Comparison of ENCODE assay signal across 9 cellular contexts in the genomic region with DNA sequence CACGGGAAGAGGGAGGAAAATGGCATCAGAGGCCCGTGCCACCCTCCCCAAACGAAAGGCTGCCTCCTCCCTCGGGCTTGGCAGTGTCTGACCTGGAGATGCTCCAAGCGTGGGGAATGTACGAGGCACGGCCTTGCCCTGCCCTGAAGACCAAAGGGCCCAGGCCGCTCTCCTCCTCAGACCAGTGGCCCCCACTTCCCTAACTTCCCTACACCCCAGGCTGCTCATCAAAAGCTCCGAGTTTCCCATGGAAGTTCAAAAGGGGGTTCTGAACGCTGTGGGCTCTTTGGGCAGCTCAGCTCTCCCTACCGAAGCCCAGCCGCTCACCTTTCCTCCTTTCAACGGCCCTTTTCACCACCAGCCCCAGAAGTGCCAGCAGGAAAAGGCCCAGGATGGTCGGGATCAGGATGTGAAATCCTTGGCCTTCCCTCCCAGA. TPM values are rescaled to one million over a fixed set of nuclear protein-coding genes. Genes with fewer than 3 reads are reported as not detected.
DNase-seq lines count a peak whose midpoint lies in the region; ATAC-seq, FAIRE-seq and TF ChIP-seq lines count a peak whose summit lies in the region.
"Had no signal": no experiment of that assay in that cellular context is flagged by ENCODE, and none has a peak within 500 bp of the region (broad histone marks: within the 10 kb centered on the region; RNA-seq: fewer than 3 reads in every experiment).

No MANE protein-coding gene starts in this region.

- H3K27me3 ChIP-seq in bronchial epithelial cell (ENCODE audit: control insufficient read depth, insufficient read depth, low read length): no peaks in the 10 kb centered on the region
- peaks cover 4 to 38% of the 10 kb centered on the region in 2 experiments; a peak in 4 of 5 replicates for H3K27me3 ChIP-seq in HepG2 (ENCODE audit: control insufficient read depth in 1 of 2, insufficient read depth in 2 of 2, low read length in 2 of 2)
- no peaks in the 10 kb centered on the region for H3K27me3 ChIP-seq in thyroid gland

- H3K36me3 ChIP-seq in bronchial epithelial cell (ENCODE audit: control insufficient read depth, insufficient read depth, low read length) (no peaks in the 10 kb centered on the region), HepG2 (replicated peaks in 1 of 2; ENCODE audit: control insufficient read depth in 1 of 2, insufficient read depth in 2 of 2, low read length in 2 of 2) (no peaks in the 10 kb centered on the region), thyroid gland (no peaks in the 10 kb centered on the region)

- no peak for DNase-seq in activated CD4-positive, alpha-beta memory T cell treated with anti-CD3 and anti-CD28 coated beads for 36 hours
- no peak for DNase-seq in activated CD4-positive, alpha-beta memory T cell treated with anti-CD3 and anti-CD28 coated beads, Interleukin-2, amount 10 ng/mL, durations not matched to agents 7 days and 5 days
- DNase-seq in bronchial epithelial cell (ENCODE audit: low read depth) (no peak), HepG2 (ENCODE audit: low spot score) (no peak), thyroid gland (no peak), NCI-H1048 (lab: John Stamatoyannopoulos, UW) (no peak)

- H3K4me3 ChIP-seq in bronchial epithelial cell (ENCODE audit: low read depth, low read length) (peak overlapping the region; percentile 42), HepG2 (replicated peaks in 1 of 3; ENCODE audit: insufficient read depth in 1 of 3, low read depth in 2 of 3, low read length in 3 of 3) (peak overlapping the region; percentile 40 to 61 (median 42); a peak in 2 of 6 replicates), thyroid gland (replicated peaks in 1 of 3) (peak overlapping the region in 1 of 3 donors; percentile 38)

- no peaks in the 10 kb centered on the region for H4K20me1 ChIP-seq in HepG2 (ENCODE audit: insufficient read depth, low read length)

- peak overlapping the region; percentile 35 for H3K4me3 Mint-ChIP-seq in activated CD4-positive, alpha-beta memory T cell treated with anti-CD3 and anti-CD28 coated beads for 36 hours
- no peak overlapping the region for H3K4me3 Mint-ChIP-seq in activated CD4-positive, alpha-beta memory T cell treated with anti-CD3 and anti-CD28 coated beads, Interleukin-2, amount 10 ng/mL, durations not matched to agents 7 days and 5 days

- no peak overlapping the region for H3K9ac ChIP-seq in HepG2 (ENCODE audit: insufficient read depth, low read depth, low read length)

- in situ Hi-C loops in HepG2 (cut with HindIII; ENCODE audit: extremely low pct_ligation_motif_present, low pct_unique_long_range_greater_than_20kb): loop anchor here (5.0 to 25.0 kb wide), 2 partner anchors 173 to 273 kb away; a partner anchor contains a TSS

- peaks cover 86% of the 10 kb centered on the region for H3K4me1 Mint-ChIP-seq in activated CD4-positive, alpha-beta memory T cell treated with anti-CD3 and anti-CD28 coated beads for 36 hours (ENCODE audit: low read depth)
- peaks cover 58% of the 10 kb centered on the region for H3K4me1 Mint-ChIP-seq in activated CD4-positive, alpha-beta memory T cell treated with anti-CD3 and anti-CD28 coated beads, Interleukin-2, amount 10 ng/mL, durations not matched to agents 7 days and 5 days

- CTCF ChIA-PET in activated CD4-positive, alpha-beta memory T cell treated with anti-CD3 and anti-CD28 coated beads for 36 hours (lab: Charles Lee): interaction anchor here (0.7 to 6.9 kb wide), 22 partner anchors 11 to 279 kb away, joined by 3 to 65 read pairs (median 5); a partner anchor contains a TSS
- CTCF ChIA-PET in activated CD4-positive, alpha-beta memory T cell treated with anti-CD3 and anti-CD28 coated beads, Interleukin-2, amount 10 ng/mL, durations not matched to agents 7 days and 5 days (lab: Charles Lee): interaction anchor here (0.7 to 4.1 kb wide), 15 partner anchors 9 to 275 kb away, joined by 3 to 32 read pairs (median 4); a partner anchor contains a TSS
- CTCF ChIA-PET in HepG2 (lab: Yijun Ruan, JAX; ENCODE audit: low intra/inter-chr PET ratio, low total read pairs): no interaction called here

- no peak overlapping the region for H2AFZ ChIP-seq in HepG2 (ENCODE audit: low read length)

- no peak for FAIRE-seq in bronchial epithelial cell (lab: Jason Lieb, UNC)
- no peak for FAIRE-seq in HepG2 (lab: Jason Lieb, UNC)

- peak overlapping the region; percentile 63 for H3K4me2 ChIP-seq in HepG2 (ENCODE audit: low read depth, low read length)

- TF ChIP-seq CTCF in bronchial epithelial cell (IDR thresholded peaks at IDR 0.05; ENCODE audit: insufficient read depth, low read length, severe bottlenecking) (no peak), HepG2 (CRISPR knock-in tag; IDR thresholded peaks at IDR 0.05) (no peak), thyroid gland (IDR thresholded peaks at IDR 0.05) (no peak)

- H3K27ac Mint-ChIP-seq in activated CD4-positive, alpha-beta memory T cell treated with anti-CD3 and anti-CD28 coated beads for 36 hours: no peak overlapping the region
- H3K27ac Mint-ChIP-seq in activated CD4-positive, alpha-beta memory T cell treated with anti-CD3 and anti-CD28 coated beads, Interleukin-2, amount 10 ng/mL, durations not matched to agents 7 days and 5 days: no peak overlapping the region

- intact Hi-C loops in activated CD4-positive, alpha-beta memory T cell treated with anti-CD3 and anti-CD28 coated beads for 36 hours (cut with micrococcal nuclease): loop anchor here (1.0 kb wide), 2 partner anchors 10 to 13 kb away; a partner anchor contains a TSS
- intact Hi-C loops in HepG2 (cut with micrococcal nuclease; ENCODE audit: unreplicated experiment): loop anchor here (1.0 to 5.0 kb wide), 4 partner anchors 43 to 276 kb away; a partner anchor contains a TSS
- intact Hi-C loops in thyroid gland (cut with DNase I): loop anchor here (5.0 to 10.0 kb wide), 5 partner anchors 48 to 425 kb away; a partner anchor contains a TSS

- peak; percentile 8; the same call in 1 of the 3 replicates for ATAC-seq in HepG2
- no peak for ATAC-seq in GM21423 (IDR thresholded peaks at IDR 0.05; ENCODE audit: unreplicated experiment)
- no peak for ATAC-seq in GM19023 (IDR thresholded peaks at IDR 0.05; ENCODE audit: unreplicated experiment)

- H3K27ac ChIP-seq in HepG2 (ENCODE audit: extremely low read length, insufficient read depth, low read length): no peak overlapping the region
- peak overlapping the region; percentile 77 to 85 (median 81) for H3K27ac ChIP-seq in thyroid gland

- H3K4me1 ChIP-seq in HepG2 (ENCODE audit: insufficient read depth, low read length): no peaks in the 10 kb centered on the region
- H3K4me1 ChIP-seq in thyroid gland: peaks cover 5 to 30% of the 10 kb centered on the region in 2 donors

- TF ChIP-seq POLR2A in HepG2 (IDR thresholded peaks at IDR 0.05; ENCODE audit: insufficient read depth in 1 of 2, low read depth in 2 of 2, low read length in 2 of 2) (no peak), thyroid gland (IDR thresholded peaks at IDR 0.05) (no peak)

- BruUV-seq in HepG2 (replicated peaks; lab: Mats Ljungman, UMichigan): no TSS peak

- H3K79me2 ChIP-seq in HepG2 (ENCODE audit: insufficient read depth, low read length): no peaks in the 10 kb centered on the region

- TF ChIP-seq RAD21 in HepG2 (CRISPR knock-in tag; IDR thresholded peaks at IDR 0.05): no peak

- 44% methylated on average over 10 of the region's 14 CpGs for WGBS in HepG2 (ENCODE audit: low lambda C conversion rate)
- WGBS in thyroid gland, 2 donors: 28 to 41% methylated on average over 10 to 14 of the region's 14 CpGs

- H3K9me3 Mint-ChIP-seq in activated CD4-positive, alpha-beta memory T cell treated with anti-CD3 and anti-CD28 coated beads for 36 hours: no peaks in the 10 kb centered on the region
- H3K9me3 Mint-ChIP-seq in activated CD4-positive, alpha-beta memory T cell treated with anti-CD3 and anti-CD28 coated beads, Interleukin-2, amount 10 ng/mL, durations not matched to agents 7 days and 5 days: no peaks in the 10 kb centered on the region

- H3K36me3 Mint-ChIP-seq in activated CD4-positive, alpha-beta memory T cell treated with anti-CD3 and anti-CD28 coated beads for 36 hours: peaks cover 26% of the 10 kb centered on the region
- H3K36me3 Mint-ChIP-seq in activated CD4-positive, alpha-beta memory T cell treated with anti-CD3 and anti-CD28 coated beads, Interleukin-2, amount 10 ng/mL, durations not matched to agents 7 days and 5 days (ENCODE audit: low read depth): peaks cover 70% of the 10 kb centered on the region

- H3K9me3 ChIP-seq in HepG2 (ENCODE audit: low read length) (no peaks in the 10 kb centered on the region), thyroid gland (no peaks in the 10 kb centered on the region)

- TF ChIP-seq EP300 in HepG2 (IDR thresholded peaks at IDR 0.05; ENCODE audit: low read depth in 2 of 2, low read length in 2 of 2): no peak
- TF ChIP-seq EP300 in HepG2 (CRISPR knock-in tag; IDR thresholded peaks at IDR 0.05; ENCODE audit: borderline replicate concordance): no peak

- H3K27me3 Mint-ChIP-seq in activated CD4-positive, alpha-beta memory T cell treated with anti-CD3 and anti-CD28 coated beads for 36 hours: no peaks in the 10 kb centered on the region
- no peaks in the 10 kb centered on the region for H3K27me3 Mint-ChIP-seq in activated CD4-positive, alpha-beta memory T cell treated with anti-CD3 and anti-CD28 coated beads, Interleukin-2, amount 10 ng/mL, durations not matched to agents 7 days and 5 days

- POLR2A ChIA-PET in activated CD4-positive, alpha-beta memory T cell treated with anti-CD3 and anti-CD28 coated beads for 36 hours (lab: Charles Lee): interaction anchor here (1.1 to 1.4 kb wide), 2 partner anchors 12 to 13 kb away, joined by 3 to 5 read pairs; a partner anchor contains a TSS
- POLR2A ChIA-PET in activated CD4-positive, alpha-beta memory T cell treated with anti-CD3 and anti-CD28 coated beads, Interleukin-2, amount 10 ng/mL, durations not matched to agents 7 days and 5 days (lab: Charles Lee): interaction anchor here (1.1 to 2.1 kb wide), 11 partner anchors 9 to 440 kb away, joined by 3 to 13 read pairs (median 4); a partner anchor contains a TSS
- POLR2A ChIA-PET in HepG2 (lab: Yijun Ruan, JAX): no interaction called here

RNA-seq across cellular contexts. Expression of a gene that starts 11.8 kb away (rescaled TPM):
- 10 to 100 TPM; 65.7 to 73.0 TPM for total RNA-seq in activated CD4-positive, alpha-beta memory T cell treated with anti-CD3 and anti-CD28 coated beads for 36 hours
- total RNA-seq in activated CD4-positive, alpha-beta memory T cell treated with anti-CD3 and anti-CD28 coated beads, Interleukin-2, amount 10 ng/mL, durations not matched to agents 7 days and 5 days: 100 to 1,000 TPM; 117 to 121 TPM
- total RNA-seq in bronchial epithelial cell (0.38 TPM in 1 of 2 replicates, not detected in the other), HepG2 (2016; rRNA removed; fragmentation: Illumina TruSeq; extraction: Trizol) (not detected in 2 replicates), thyroid gland (1 to 10 TPM; 1.2 to 5.2 (median 3.0) TPM)
- total RNA-seq in HepG2 (2016; cell fraction: cytosol; rRNA removed; fragmentation: Illumina TruSeq; extraction: Trizol; ENCODE audit: low read depth): not detected in 2 replicates
- total RNA-seq in HepG2 (2016; cell fraction: insoluble cytoplasmic fraction; rRNA removed; fragmentation: Illumina TruSeq; extraction: Trizol): not detected in 2 replicates
- total RNA-seq in HepG2 (2016; cell fraction: membrane; rRNA removed; fragmentation: Illumina TruSeq; extraction: Trizol): not detected in 2 replicates
- not detected in 2 replicates for total RNA-seq in HepG2 (2016; cell fraction: nucleus; rRNA removed; fragmentation: Illumina TruSeq; extraction: Trizol)
- 0.47 TPM in 1 of 2 replicates, not detected in the other for polyA plus RNA-seq in HepG2 (2011; rRNA removed)
- polyA plus RNA-seq in HepG2 (2011; cell fraction: cytosol; rRNA removed): 0.10 TPM in 1 of 2 replicates, not detected in the other
- 0.10 TPM in 1 of 2 replicates, not detected in the other for polyA plus RNA-seq in HepG2 (2011; cell fraction: nucleus; rRNA removed)
- polyA plus RNA-seq in HepG2 (2012): not detected in 2 replicates
- not detected in 2 replicates for polyA plus RNA-seq in HepG2 (2016; cell fraction: cytosol; fragmentation: Illumina TruSeq; extraction: Trizol; ENCODE audit: low read depth)
- polyA plus RNA-seq in HepG2 (2016; cell fraction: insoluble cytoplasmic fraction; fragmentation: Illumina TruSeq; extraction: Trizol; ENCODE audit: low read depth): not detected in 2 replicates
- polyA plus RNA-seq in HepG2 (2016; cell fraction: membrane; fragmentation: Illumina TruSeq; extraction: Trizol; ENCODE audit: low read depth): not detected in 2 replicates
- polyA plus RNA-seq in HepG2 (2016; cell fraction: nucleus; fragmentation: Illumina TruSeq; extraction: Trizol; ENCODE audit: insufficient read depth, low read depth): not detected in 2 replicates
- polyA minus RNA-seq in HepG2 (2011; rRNA and poly(A)+ RNA removed; ENCODE audit: low replicate concordance): 3.1 TPM in 1 of 2 replicates, not detected in the other
- polyA minus RNA-seq in HepG2 (2011; cell fraction: cytosol; rRNA and poly(A)+ RNA removed): not detected in 2 replicates
- not detected in 2 replicates for polyA minus RNA-seq in HepG2 (2011; cell fraction: nucleus; rRNA and poly(A)+ RNA removed)
- total RNA-seq: HT1080 had no signal

RNA-seq across cellular contexts. Expression of a gene that starts 12.7 kb away (rescaled TPM):
- total RNA-seq in activated CD4-positive, alpha-beta memory T cell treated with anti-CD3 and anti-CD28 coated beads for 36 hours: 10 to 100 TPM in 1 of 2 experiments, 1 to 10 TPM in 1; 9.8 to 10.0 TPM
- total RNA-seq in activated CD4-positive, alpha-beta memory T cell treated with anti-CD3 and anti-CD28 coated beads, Interleukin-2, amount 10 ng/mL, durations not matched to agents 7 days and 5 days: not detected
- total RNA-seq in bronchial epithelial cell (0.13 and 0.26 TPM in 2 replicates), HepG2 (2016; rRNA removed; fragmentation: Illumina TruSeq; extraction: Trizol) (not detected in 2 replicates), thyroid gland (not detected)
- not detected in 2 replicates for total RNA-seq in HepG2 (2016; cell fraction: cytosol; rRNA removed; fragmentation: Illumina TruSeq; extraction: Trizol; ENCODE audit: low read depth)
- not detected in 2 replicates for total RNA-seq in HepG2 (2016; cell fraction: insoluble cytoplasmic fraction; rRNA removed; fragmentation: Illumina TruSeq; extraction: Trizol)
- not detected in 2 replicates for total RNA-seq in HepG2 (2016; cell fraction: membrane; rRNA removed; fragmentation: Illumina TruSeq; extraction: Trizol)
- not detected in 2 replicates for total RNA-seq in HepG2 (2016; cell fraction: nucleus; rRNA removed; fragmentation: Illumina TruSeq; extraction: Trizol)
- not detected in 2 replicates for polyA plus RNA-seq in HepG2 (2011; rRNA removed)
- not detected in 2 replicates for polyA plus RNA-seq in HepG2 (2011; cell fraction: cytosol; rRNA removed)
- polyA plus RNA-seq in HepG2 (2011; cell fraction: nucleus; rRNA removed): not detected in 2 replicates
- polyA plus RNA-seq in HepG2 (2012): not detected in 2 replicates
- polyA plus RNA-seq in HepG2 (2016; cell fraction: cytosol; fragmentation: Illumina TruSeq; extraction: Trizol; ENCODE audit: low read depth): not detected in 2 replicates
- polyA plus RNA-seq in HepG2 (2016; cell fraction: insoluble cytoplasmic fraction; fragmentation: Illumina TruSeq; extraction: Trizol; ENCODE audit: low read depth): not detected in 2 replicates
- not detected in 2 replicates for polyA plus RNA-seq in HepG2 (2016; cell fraction: membrane; fragmentation: Illumina TruSeq; extraction: Trizol; ENCODE audit: low read depth)
- not detected in 2 replicates for polyA plus RNA-seq in HepG2 (2016; cell fraction: nucleus; fragmentation: Illumina TruSeq; extraction: Trizol; ENCODE audit: insufficient read depth, low read depth)
- 0.12 TPM in 1 of 2 replicates, not detected in the other for polyA minus RNA-seq in HepG2 (2011; rRNA and poly(A)+ RNA removed; ENCODE audit: low replicate concordance)
- polyA minus RNA-seq in HepG2 (2011; cell fraction: cytosol; rRNA and poly(A)+ RNA removed): not detected in 2 replicates
- not detected in 2 replicates for polyA minus RNA-seq in HepG2 (2011; cell fraction: nucleus; rRNA and poly(A)+ RNA removed)

RNA-seq across cellular contexts. Expression of a gene that starts 36.4 kb away (rescaled TPM):
- total RNA-seq in activated CD4-positive, alpha-beta memory T cell treated with anti-CD3 and anti-CD28 coated beads for 36 hours: under 1 TPM; 0.10 TPM
- total RNA-seq in activated CD4-positive, alpha-beta memory T cell treated with anti-CD3 and anti-CD28 coated beads, Interleukin-2, amount 10 ng/mL, durations not matched to agents 7 days and 5 days: not detected
- total RNA-seq in bronchial epithelial cell (under 0.01 and 0.51 TPM in 2 replicates), HepG2 (2016; rRNA removed; fragmentation: Illumina TruSeq; extraction: Trizol) (not detected in 2 replicates), thyroid gland (1 to 10 TPM in 1 of 4 donors, under 1 TPM in 2, not detected in 1; 0.11 to 1.2 (median 0.75) TPM)
- total RNA-seq in HepG2 (2016; cell fraction: cytosol; rRNA removed; fragmentation: Illumina TruSeq; extraction: Trizol; ENCODE audit: low read depth): not detected in 2 replicates
- total RNA-seq in HepG2 (2016; cell fraction: insoluble cytoplasmic fraction; rRNA removed; fragmentation: Illumina TruSeq; extraction: Trizol): not detected in 2 replicates
- total RNA-seq in HepG2 (2016; cell fraction: membrane; rRNA removed; fragmentation: Illumina TruSeq; extraction: Trizol): not detected in 2 replicates
- not detected in 2 replicates for total RNA-seq in HepG2 (2016; cell fraction: nucleus; rRNA removed; fragmentation: Illumina TruSeq; extraction: Trizol)
- polyA plus RNA-seq in HepG2 (2011; rRNA removed): 0.04 TPM in 1 of 2 replicates, not detected in the other
- polyA plus RNA-seq in HepG2 (2011; cell fraction: cytosol; rRNA removed): not detected in 2 replicates
- polyA plus RNA-seq in HepG2 (2011; cell fraction: nucleus; rRNA removed): not detected in 2 replicates
- polyA plus RNA-seq in HepG2 (2012): not detected in 2 replicates
- not detected in 2 replicates for polyA plus RNA-seq in HepG2 (2016; cell fraction: cytosol; fragmentation: Illumina TruSeq; extraction: Trizol; ENCODE audit: low read depth)
- not detected in 2 replicates for polyA plus RNA-seq in HepG2 (2016; cell fraction: insoluble cytoplasmic fraction; fragmentation: Illumina TruSeq; extraction: Trizol; ENCODE audit: low read depth)
- polyA plus RNA-seq in HepG2 (2016; cell fraction: membrane; fragmentation: Illumina TruSeq; extraction: Trizol; ENCODE audit: low read depth): not detected in 2 replicates
- polyA plus RNA-seq in HepG2 (2016; cell fraction: nucleus; fragmentation: Illumina TruSeq; extraction: Trizol; ENCODE audit: insufficient read depth, low read depth): not detected in 2 replicates
- polyA minus RNA-seq in HepG2 (2011; rRNA and poly(A)+ RNA removed; ENCODE audit: low replicate concordance): not detected in 2 replicates
- polyA minus RNA-seq in HepG2 (2011; cell fraction: cytosol; rRNA and poly(A)+ RNA removed): not detected in 2 replicates
- polyA minus RNA-seq in HepG2 (2011; cell fraction: nucleus; rRNA and poly(A)+ RNA removed): not detected in 2 replicates

RNA-seq across cellular contexts. Expression of a gene that starts 44.5 kb away (rescaled TPM):
- total RNA-seq in activated CD4-positive, alpha-beta memory T cell treated with anti-CD3 and anti-CD28 coated beads for 36 hours: not detected
- total RNA-seq in activated CD4-positive, alpha-beta memory T cell treated with anti-CD3 and anti-CD28 coated beads, Interleukin-2, amount 10 ng/mL, durations not matched to agents 7 days and 5 days: not detected
- 0.53 TPM in 1 of 2 replicates, not detected in the other for total RNA-seq in bronchial epithelial cell
- total RNA-seq in HepG2 (2016; rRNA removed; fragmentation: Illumina TruSeq; extraction: Trizol): not detected in 2 replicates
- not detected in 2 replicates for total RNA-seq in HepG2 (2016; cell fraction: cytosol; rRNA removed; fragmentation: Illumina TruSeq; extraction: Trizol; ENCODE audit: low read depth)
- total RNA-seq in HepG2 (2016; cell fraction: insoluble cytoplasmic fraction; rRNA removed; fragmentation: Illumina TruSeq; extraction: Trizol): not detected in 2 replicates
- not detected in 2 replicates for total RNA-seq in HepG2 (2016; cell fraction: membrane; rRNA removed; fragmentation: Illumina TruSeq; extraction: Trizol)
- not detected in 2 replicates for total RNA-seq in HepG2 (2016; cell fraction: nucleus; rRNA removed; fragmentation: Illumina TruSeq; extraction: Trizol)
- polyA plus RNA-seq in HepG2 (2011; rRNA removed): 0.05 TPM in 1 of 2 replicates, not detected in the other
- not detected in 2 replicates for polyA plus RNA-seq in HepG2 (2011; cell fraction: cytosol; rRNA removed)
- polyA plus RNA-seq in HepG2 (2011; cell fraction: nucleus; rRNA removed): not detected in 2 replicates
- polyA plus RNA-seq in HepG2 (2012): not detected in 2 replicates
- not detected in 2 replicates for polyA plus RNA-seq in HepG2 (2016; cell fraction: cytosol; fragmentation: Illumina TruSeq; extraction: Trizol; ENCODE audit: low read depth)
- polyA plus RNA-seq in HepG2 (2016; cell fraction: insoluble cytoplasmic fraction; fragmentation: Illumina TruSeq; extraction: Trizol; ENCODE audit: low read depth): not detected in 2 replicates
- not detected in 2 replicates for polyA plus RNA-seq in HepG2 (2016; cell fraction: membrane; fragmentation: Illumina TruSeq; extraction: Trizol; ENCODE audit: low read depth)
- polyA plus RNA-seq in HepG2 (2016; cell fraction: nucleus; fragmentation: Illumina TruSeq; extraction: Trizol; ENCODE audit: insufficient read depth, low read depth): not detected in 2 replicates
- not detected in 2 replicates for polyA minus RNA-seq in HepG2 (2011; rRNA and poly(A)+ RNA removed; ENCODE audit: low replicate concordance)
- polyA minus RNA-seq in HepG2 (2011; cell fraction: cytosol; rRNA and poly(A)+ RNA removed): not detected in 2 replicates
- polyA minus RNA-seq in HepG2 (2011; cell fraction: nucleus; rRNA and poly(A)+ RNA removed): not detected in 2 replicates
- total RNA-seq in thyroid gland: not detected
- total RNA-seq: HT1080 had no signal

Comparison
In these comparisons a context has a peak if more than half of its experiments do, and no peak if none do; other contexts are left out.
1. RNA of a gene that starts 11.8 kb away (total RNA-seq): 117 to 121 TPM in activated CD4-positive, alpha-beta memory T cell treated with anti-CD3 and anti-CD28 coated beads, Interleukin-2, amount 10 ng/mL, durations not matched to agents 7 days and 5 days and 65.7 to 73.0 TPM in activated CD4-positive, alpha-beta memory T cell treated with anti-CD3 and anti-CD28 coated beads for 36 hours; 1.2 to 5.2 TPM in thyroid gland, 0.38 TPM in bronchial epithelial cell and not detected in HepG2; every median in the first group is over 10 times any median in the second.